In genomic region chr11:47118958-47119688, GRCh38 we compare ENCODE assay signal across 8 cellular contexts. TPM values are rescaled to one million over a fixed set of nuclear protein-coding genes. Genes with fewer than 3 reads are reported as not detected.
A peak's percentile ranks its signal among the peaks of the same experiment; 100 is the strongest.
DNase-seq lines count a peak whose midpoint lies in the region; ATAC-seq lines count a peak whose summit lies in the region.
"Not testable (repeated sequence)": the region's sequence is repeated elsewhere in the genome, so short reads cannot be mapped to it uniquely, and the experiment has no call there.

No MANE protein-coding gene starts in this region.

- ATAC-seq in CD4-positive, CD25-positive, alpha-beta regulatory T cell (ENCODE audit: low read depth in 2 of 2): peak in 1 of 2 donors; percentile 37

- not testable (repeated sequence) for H3K27ac ChIP-seq in CD4-positive, CD25-positive, alpha-beta regulatory T cell (ENCODE audit: insufficient read depth, low read length, poor library complexity, severe bottlenecking)
- H3K27ac ChIP-seq in esophagus (ENCODE audit: low read depth in 2 of 2, low read length in 1 of 2) (peak overlapping the region; percentile 47 to 63), mucosa of rectum (ENCODE audit: low read depth in 2 of 2, low read length in 2 of 2) (peak overlapping the region; percentile 73 to 76)

- H3K4me3 ChIP-seq in CD4-positive, CD25-positive, alpha-beta regulatory T cell (ENCODE audit: low read depth, low read length); Jurkat, Clone E6-1 (ENCODE audit: low read length): not testable (repeated sequence)
- H3K4me3 ChIP-seq in esophagus (ENCODE audit: low read depth in 1 of 2, low read length in 2 of 2) (peak overlapping the region; percentile 6 to 15), mucosa of rectum (ENCODE audit: low read length in 2 of 2) (peak overlapping the region; percentile 26 to 57)

- peak; percentile 4 to 86 (median 52) for DNase-seq in CD4-positive, CD25-positive, alpha-beta regulatory T cell
- peak; percentile 75 for DNase-seq in Jurkat, Clone E6-1 (ENCODE audit: low read depth, low spot score)
- DNase-seq in NCI-H774 (lab: John Stamatoyannopoulos, UW): peak; percentile 93
- DNase-seq in activated CD4-positive, alpha-beta T cell treated with anti-CD3 and anti-CD28 coated beads, Interleukin-2, amount 10 ng/mL, durations not matched to agents 24 days and 14 days: peak; percentile 77
- peak; percentile 27 for DNase-seq in activated naive CD4-positive, alpha-beta T cell treated with Interleukin-2 at 50 U/mL for 16 hours
- DNase-seq in stimulated activated CD4-positive, alpha-beta T cell treated with anti-CD3 and anti-CD28 coated beads, Interleukin-2, amount 100 ng/mL, for 24 hours: peak; percentile 41 to 58

- not testable (repeated sequence) for H3K4me1 ChIP-seq in CD4-positive, CD25-positive, alpha-beta regulatory T cell (ENCODE audit: control insufficient read depth, insufficient read depth, low read length, poor library complexity, severe bottlenecking); esophagus (ENCODE audit: control insufficient read depth in 2 of 2, insufficient read depth in 2 of 2, low read length in 1 of 2); mucosa of rectum (ENCODE audit: control insufficient read depth in 2 of 2, insufficient read depth in 2 of 2, low read length in 2 of 2)

- not testable (repeated sequence) for H3K27ac Mint-ChIP-seq in CD4-positive, CD25-positive, alpha-beta regulatory T cell; activated CD4-positive, alpha-beta T cell treated with anti-CD3 and anti-CD28 coated beads, Interleukin-2, amount 10 ng/mL, durations not matched to agents 24 days and 14 days

- H3K27me3 Mint-ChIP-seq in CD4-positive, CD25-positive, alpha-beta regulatory T cell; activated CD4-positive, alpha-beta T cell treated with anti-CD3 and anti-CD28 coated beads, Interleukin-2, amount 10 ng/mL, durations not matched to agents 24 days and 14 days: not testable (repeated sequence)

- H3K4me3 Mint-ChIP-seq in CD4-positive, CD25-positive, alpha-beta regulatory T cell: peak overlapping the region in 1 of 4 donors; percentile 52
- H3K4me3 Mint-ChIP-seq in activated CD4-positive, alpha-beta T cell treated with anti-CD3 and anti-CD28 coated beads, Interleukin-2, amount 10 ng/mL, durations not matched to agents 24 days and 14 days: not testable (repeated sequence)

- intact Hi-C loops in activated CD4-positive, alpha-beta T cell treated with anti-CD3 and anti-CD28 coated beads, Interleukin-2, amount 10 ng/mL, durations not matched to agents 24 days and 14 days (cut with micrococcal nuclease): not testable (repeated sequence)

- not testable (repeated sequence) for H3K27me3 ChIP-seq in CD4-positive, CD25-positive, alpha-beta regulatory T cell (ENCODE audit: control insufficient read depth, insufficient read depth, low read length); esophagus (ENCODE audit: control insufficient read depth in 1 of 2, insufficient read depth in 2 of 2, low read length in 2 of 2); mucosa of rectum (ENCODE audit: control insufficient read depth in 2 of 2, insufficient read depth in 2 of 2, low read length in 2 of 2)

- not testable (repeated sequence) for H3K36me3 ChIP-seq in CD4-positive, CD25-positive, alpha-beta regulatory T cell (ENCODE audit: control insufficient read depth, insufficient read depth, low read length); esophagus (ENCODE audit: control insufficient read depth in 2 of 2, insufficient read depth in 2 of 2, low read length in 1 of 2); mucosa of rectum (ENCODE audit: control insufficient read depth in 2 of 2, insufficient read depth in 2 of 2, low read length in 2 of 2)

- H3K9me3 ChIP-seq in CD4-positive, CD25-positive, alpha-beta regulatory T cell (ENCODE audit: control insufficient read depth in 2 of 2, low read length in 2 of 2); esophagus (ENCODE audit: control insufficient read depth in 2 of 2, insufficient read depth in 1 of 2, low read depth in 1 of 2, low read length in 1 of 2); mucosa of rectum (ENCODE audit: control insufficient read depth in 2 of 2, low read length in 2 of 2): not testable (repeated sequence)

- H3K9ac ChIP-seq in mucosa of rectum (ENCODE audit: low read depth in 1 of 2, low read length in 2 of 2): peak overlapping the region in 1 of 2 donors; percentile 60

- 47 to 57% methylated on average over 20 of the region's 20 CpGs for WGBS in esophagus, 2 donors

- not testable (repeated sequence) for H3K9me3 Mint-ChIP-seq in CD4-positive, CD25-positive, alpha-beta regulatory T cell; activated CD4-positive, alpha-beta T cell treated with anti-CD3 and anti-CD28 coated beads, Interleukin-2, amount 10 ng/mL, durations not matched to agents 24 days and 14 days

- H3K36me3 Mint-ChIP-seq in CD4-positive, CD25-positive, alpha-beta regulatory T cell; activated CD4-positive, alpha-beta T cell treated with anti-CD3 and anti-CD28 coated beads, Interleukin-2, amount 10 ng/mL, durations not matched to agents 24 days and 14 days (ENCODE audit: low read depth): not testable (repeated sequence)

- H3K4me1 Mint-ChIP-seq in CD4-positive, CD25-positive, alpha-beta regulatory T cell; activated CD4-positive, alpha-beta T cell treated with anti-CD3 and anti-CD28 coated beads, Interleukin-2, amount 10 ng/mL, durations not matched to agents 24 days and 14 days: not testable (repeated sequence)

RNA-seq across cellular contexts. Expression of gene ARFGAP2, which starts 57.6 kb away (rescaled TPM):
- 169 TPM for total RNA-seq in CD4-positive, CD25-positive, alpha-beta regulatory T cell
- 100 to 1,000 TPM; 102 to 113 (median 109) TPM for polyA plus RNA-seq in CD4-positive, CD25-positive, alpha-beta regulatory T cell
- polyA plus RNA-seq in Jurkat, Clone E6-1 (2012; ENCODE audit: insufficient read depth, insufficient read length): 66.6 TPM
- total RNA-seq in activated CD4-positive, alpha-beta T cell treated with anti-CD3 and anti-CD28 coated beads, Interleukin-2, amount 10 ng/mL, durations not matched to agents 24 days and 14 days: 98.3 and 109 TPM in 2 replicates
- polyA plus RNA-seq in esophagus: 10 to 100 TPM; 47.7 to 49.6 TPM

Comparison
In these comparisons a context has a peak if more than half of its experiments do, and no peak if none do; other contexts are left out.
1. DNase-seq: peak in every context shown above with its lines; median percentile 93 in NCI-H774; 77 in activated CD4-positive, alpha-beta T cell treated with anti-CD3 and anti-CD28 coated beads, Interleukin-2, amount 10 ng/mL, durations not matched to agents 24 days and 14 days; 75 in Jurkat, Clone E6-1; 52 in CD4-positive, CD25-positive, alpha-beta regulatory T cell; 50 in stimulated activated CD4-positive, alpha-beta T cell treated with anti-CD3 and anti-CD28 coated beads, Interleukin-2, amount 100 ng/mL, for 24 hours; 27 in activated naive CD4-positive, alpha-beta T cell treated with Interleukin-2 at 50 U/mL for 16 hours.